14 cellular contexts compared by ENCODE assay signal in genomic region chr6:105804436-105804835, GRCh38.
DNase-seq lines count a peak whose midpoint lies in the region; ATAC-seq and TF ChIP-seq lines count a peak whose summit lies in the region.
"Had no signal": no experiment of that assay in that cellular context is flagged by ENCODE, and none has a peak within 500 bp of the region (broad histone marks: within the 10 kb centered on the region; RNA-seq: fewer than 3 reads in every experiment).

No MANE protein-coding gene starts in this region.

- POLR2A ChIA-PET in SK-N-SH (lab: Yijun Ruan, JAX) = no interaction called here

- no peak for ATAC-seq in GM19035 (IDR thresholded peaks at IDR 0.05; ENCODE audit: unreplicated experiment)

- DNase-seq in GM23248 = peak; percentile 85
- no peak for DNase-seq in SK-N-SH
- DNase-seq in fibroblast of gingiva (ENCODE audit: low read depth) = peak; percentile 53
- DNase-seq in suprapubic skin (ENCODE audit: low spot score in 2 of 2) = no peak
- no peak for DNase-seq in HUDEP-2 (lab: John Stamatoyannopoulos, UW; ENCODE audit: unreplicated experiment in 76 of 76)
- no peak for DNase-seq in stimulated activated CD4-positive, alpha-beta T cell treated with anti-CD3 and anti-CD28 coated beads, Interleukin-4, amount 100 ng/mL, for 24 hours
- DNase-seq: activated effector memory CD4-positive, alpha-beta T cell treated with Interleukin-2 at 50 U/mL for 16 hours; CD8-positive, alpha-beta memory T cell; GDM1; immature natural killer cell; NCI-H1105; small intestine had no signal

- peaks cover 44% of the 10 kb centered on the region for H3K4me1 ChIP-seq in GM23248 (ENCODE audit: insufficient read depth)
- 0 out of 4 replicates have a peak, but pooled peaks cover 0 to 6% of the 10 kb centered on the region in 2 experiments for H3K4me1 ChIP-seq in SK-N-SH (ENCODE audit: control insufficient read depth in 1 of 2, insufficient read depth in 2 of 2, low read depth in 1 of 2, low read length in 1 of 2)
- H3K4me1 ChIP-seq in suprapubic skin = peaks cover 14% of the 10 kb centered on the region

- H3K27me3 ChIP-seq in GM23248 (replicated peaks; ENCODE audit: insufficient read depth) = no peaks in the 10 kb centered on the region
- no peaks in the 10 kb centered on the region for H3K27me3 ChIP-seq in SK-N-SH (ENCODE audit: insufficient read depth)
- H3K27me3 ChIP-seq in suprapubic skin = no peaks in the 10 kb centered on the region
- H3K27me3 ChIP-seq: neutrophil had no signal

- H3K4me2 ChIP-seq in GM23248 (ENCODE audit: unreplicated experiment) (peak overlapping the region; percentile 35), SK-N-SH (no peak overlapping the region; the same call in 1 of the 2 replicates)

- H3K79me2 ChIP-seq in GM23248 (ENCODE audit: insufficient read depth) (no peaks in the 10 kb centered on the region), SK-N-SH (ENCODE audit: insufficient read depth) (no peaks in the 10 kb centered on the region)

- H3K9me3 ChIP-seq in GM23248 (ENCODE audit: low read depth) = no peaks in the 10 kb centered on the region
- H3K9me3 ChIP-seq in SK-N-SH = no peaks in the 10 kb centered on the region
- H3K9me3 ChIP-seq in suprapubic skin = no peaks in the 10 kb centered on the region
- H3K9me3 ChIP-seq: neutrophil had no signal

- H2AFZ ChIP-seq in GM23248 = no peak overlapping the region
- no peak overlapping the region for H2AFZ ChIP-seq in SK-N-SH (ENCODE audit: low read depth)

- peaks cover 34% of the 10 kb centered on the region for H3F3A ChIP-seq in GM23248 (ENCODE audit: insufficient read depth)
- peaks cover 11% of the 10 kb centered on the region for H3F3A ChIP-seq in SK-N-SH (replicated peaks; ENCODE audit: insufficient read depth)

- WGBS in GM23248 (ENCODE audit: low coverage in 1 of 2, low lambda C conversion rate in 2 of 2, missing lambda C conversion rate in 2 of 2), 2 experiments = 4 to 5% methylated on average over 3 of the region's 3 CpGs
- WGBS in SK-N-SH (ENCODE audit: low lambda C conversion rate) = 18% methylated on average over 3 of the region's 3 CpGs
- 28% methylated on average over 3 of the region's 3 CpGs for WGBS in suprapubic skin

- TF ChIP-seq RAD21 in SK-N-SH (IDR thresholded peaks at IDR 0.05; ENCODE audit: low read length) = no peak

- CTCF ChIA-PET in SK-N-SH (lab: Yijun Ruan, JAX) = no interaction called here

- H3K9ac ChIP-seq in GM23248 (no peak overlapping the region), SK-N-SH (no peak overlapping the region)

- TF ChIP-seq POLR2A in suprapubic skin (IDR thresholded peaks at IDR 0.05) = no peak

- H4K20me1 ChIP-seq in GM23248 (ENCODE audit: insufficient read depth) = no peaks in the 10 kb centered on the region
- no peaks in the 10 kb centered on the region for H4K20me1 ChIP-seq in SK-N-SH (ENCODE audit: insufficient read depth)

- in situ Hi-C loops in GM23248 (cut with MboI) = no loop called here

- H3K9me2 ChIP-seq in GM23248 (ENCODE audit: insufficient read depth) (no peaks in the 10 kb centered on the region), SK-N-SH (no peaks in the 10 kb centered on the region)

- no peak for TF ChIP-seq CTCF in SK-N-SH (IDR thresholded peaks at IDR 0.05)
- TF ChIP-seq CTCF in suprapubic skin (IDR thresholded peaks at IDR 0.05) = no peak

- TF ChIP-seq EP300 in SK-N-SH (IDR thresholded peaks at IDR 0.05; ENCODE audit: borderline replicate concordance in 1 of 2, low read depth in 1 of 2, low read length in 1 of 2) = peak in 1 of 2 experiments; percentile 90; a peak in 2 of 4 replicates
- no peak for TF ChIP-seq EP300 in suprapubic skin (IDR thresholded peaks at IDR 0.05)

- H3K36me3 ChIP-seq in GM23248 (ENCODE audit: low read depth) (no peaks in the 10 kb centered on the region), SK-N-SH (replicated peaks in 1 of 2; ENCODE audit: control insufficient read depth in 1 of 2, insufficient read depth in 2 of 2, low read length in 1 of 2) (no peaks in the 10 kb centered on the region), suprapubic skin (no peaks in the 10 kb centered on the region)
- H3K36me3 ChIP-seq: neutrophil had no signal

- H3K27ac ChIP-seq in GM23248 (peak overlapping the region; percentile 47), SK-N-SH (ENCODE audit: low read depth in 2 of 2, low read length in 1 of 2) (peak overlapping the region; percentile 34 to 72; a peak in 3 of 4 replicates), suprapubic skin (peak overlapping the region; percentile 5)
- H3K27ac ChIP-seq: neutrophil had no signal

- H3K4me3 ChIP-seq in GM23248 = no peak overlapping the region
- no peak overlapping the region for H3K4me3 ChIP-seq in SK-N-SH (ENCODE audit: low read depth in 2 of 2, low read length in 1 of 2)
- no peak overlapping the region for H3K4me3 ChIP-seq in suprapubic skin

TF ChIP-seq in SK-N-SH, 30 proteins besides CTCF, POLR2A, EP300 and RAD21 (continues in another document):
- peak; percentile 93 for TF ChIP-seq PBX3 (IDR thresholded peaks at IDR 0.05)
- no peak for TF ChIP-seq MXI1 (IDR thresholded peaks at IDR 0.05; ENCODE audit: low read depth, low read length)
- peak; percentile 53; the same call in 1 of the 2 replicates for TF ChIP-seq MEF2A (IDR thresholded peaks at IDR 0.05; ENCODE audit: borderline replicate concordance, low read depth)
- TF ChIP-seq CHD2 (IDR thresholded peaks at IDR 0.05; ENCODE audit: low read length, partially characterized antibody) = no peak
- TF ChIP-seq FOXJ3 (CRISPR knock-in tag; IDR thresholded peaks at IDR 0.05) = no peak
- peak; percentile 68 for TF ChIP-seq NFIC (IDR thresholded peaks at IDR 0.05; ENCODE audit: borderline replicate concordance)
- TF ChIP-seq RFX5 (IDR thresholded peaks at IDR 0.05; ENCODE audit: low read length) = no peak
- no peak; the same call in 1 of the 2 replicates for TF ChIP-seq ELF1 (IDR thresholded peaks at IDR 0.05)
- no peak for TF ChIP-seq USF2 (IDR thresholded peaks at IDR 0.05; ENCODE audit: borderline replicate concordance, low read depth, low read length)
- no peak for TF ChIP-seq RCOR1 (IDR thresholded peaks at IDR 0.05; ENCODE audit: low read length)
- 0 out of 2 replicates have a peak, but pooled peaks have one; percentile 56 for TF ChIP-seq MAX (IDR thresholded peaks at IDR 0.05; ENCODE audit: low read depth)
- TF ChIP-seq POLR2AphosphoS5 (IDR thresholded peaks at IDR 0.05; ENCODE audit: low read depth, low read length) = peak; percentile 57; the same call in 1 of the 2 replicates
- TF ChIP-seq RXRA (IDR thresholded peaks at IDR 0.05; ENCODE audit: borderline replicate concordance, low read depth) = peak; percentile 84
- TF ChIP-seq USF1 (IDR thresholded peaks at IDR 0.05; ENCODE audit: borderline replicate concordance, low read depth) = no peak
- TF ChIP-seq NRF1 (IDR thresholded peaks at IDR 0.05; ENCODE audit: low read depth, low read length) = no peak
- 0 out of 2 replicates have a peak, but pooled peaks have one; percentile 82 for TF ChIP-seq FOXM1 (IDR thresholded peaks at IDR 0.05; ENCODE audit: low read depth)
- TF ChIP-seq SMC3 (IDR thresholded peaks at IDR 0.05; ENCODE audit: low read depth, low read length) = no peak
- peak; percentile 96 for TF ChIP-seq JUND (IDR thresholded peaks at IDR 0.05)
- no peak for TF ChIP-seq GABPA (IDR thresholded peaks at IDR 0.05; ENCODE audit: low read depth)
- peak; percentile 95 for TF ChIP-seq FOSL2 (IDR thresholded peaks at IDR 0.05; ENCODE audit: borderline replicate concordance, low read depth)
- no peak for TF ChIP-seq TAF1 (IDR thresholded peaks at IDR 0.05; ENCODE audit: borderline replicate concordance, low read depth, low read length)

Comparison
In these comparisons a context has a peak if more than half of its experiments do, and no peak if none do; other contexts are left out.
1. DNase-seq: peak in GM23248 (single experiment) and fibroblast of gingiva (single experiment); none in SK-N-SH (single experiment), suprapubic skin (0 of 2), HUDEP-2 (0 of 76) and stimulated activated CD4-positive, alpha-beta T cell treated with anti-CD3 and anti-CD28 coated beads, Interleukin-4, amount 100 ng/mL, for 24 hours (single experiment).
2. Peak in every context shown above with its lines, with median percentiles within 50 percentile points of each other: H3K27ac ChIP-seq.